In the genomic region with DNA sequence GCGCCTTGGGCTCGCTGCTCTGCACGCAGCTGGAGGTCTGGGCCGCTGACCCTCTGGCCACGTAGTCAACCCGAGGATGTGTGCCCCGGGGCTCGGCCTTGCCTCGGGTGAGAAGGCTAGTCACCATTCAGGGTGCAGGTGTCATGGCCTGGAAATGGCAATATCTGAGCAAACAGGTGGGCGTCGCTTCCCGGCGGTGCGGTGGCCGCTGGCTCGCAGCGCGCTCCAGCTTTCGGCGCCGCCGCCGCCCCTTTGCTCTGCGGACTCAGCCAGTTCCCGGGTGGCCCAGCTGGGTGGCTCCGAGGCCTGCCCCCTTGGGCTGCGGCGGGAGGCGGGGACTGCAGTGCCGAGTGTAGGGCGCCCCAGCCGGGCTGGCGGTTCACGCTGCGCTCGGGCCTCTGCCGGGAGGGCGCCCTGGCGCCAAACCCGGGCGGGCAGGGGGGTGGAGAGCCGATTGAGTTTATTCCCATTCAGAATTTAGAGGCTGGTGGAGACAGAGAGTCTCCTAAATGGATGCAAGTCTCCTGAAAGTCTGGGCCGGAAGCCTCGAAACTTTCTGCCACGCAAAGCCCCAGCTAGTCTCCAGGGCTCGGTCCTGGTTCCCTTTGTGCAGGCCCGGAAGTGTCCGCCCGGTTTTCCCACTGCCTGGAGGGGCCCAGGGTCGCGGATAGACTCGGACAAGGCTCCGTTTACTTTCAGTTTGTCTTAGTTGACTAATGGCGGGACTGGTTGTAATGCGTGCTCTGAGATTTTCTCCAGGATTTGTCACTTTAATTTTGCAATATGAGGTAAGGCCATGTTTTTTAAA, we compare ENCODE assay signal across 8 cellular contexts. TPM values are rescaled to one million over a fixed set of nuclear protein-coding genes. Genes with fewer than 3 reads are reported as not detected.
DNase-seq lines count a peak whose midpoint lies in the region; ATAC-seq and TF ChIP-seq lines count a peak whose summit lies in the region.

No MANE protein-coding gene starts in this region.

- no peaks in the 10 kb centered on the region for H3K79me2 ChIP-seq in Karpas-422 (ENCODE audit: low read length)

- no peak overlapping the region for H2BK120ac ChIP-seq in mesenchymal stem cell (ENCODE audit: low read depth, low read length)

- H3K36me3 ChIP-seq in Karpas-422 (ENCODE audit: insufficient read depth, low read length), result no peaks in the 10 kb centered on the region
- no peaks in the 10 kb centered on the region for H3K36me3 ChIP-seq in mesenchymal stem cell (ENCODE audit: control insufficient read depth in 1 of 2, insufficient read depth in 2 of 2, low read depth in 1 of 2, low read length in 2 of 2)

- H3K9me2 ChIP-seq in Karpas-422 (replicated peaks; ENCODE audit: insufficient read depth, low read length), result no peaks in the 10 kb centered on the region

- H3K9ac ChIP-seq in Karpas-422 (ENCODE audit: low read length) (peak overlapping the region; percentile 57), mesenchymal stem cell (ENCODE audit: low read length) (peak overlapping the region; percentile 86)

- DNase-seq in GM12864 (ENCODE audit: low read depth) (no peak), Karpas-422 (peak; percentile 71), coronary artery (ENCODE audit: low spot score) (no peak), mesenchymal stem cell (peak; percentile 52), NCI-H2171 (lab: John Stamatoyannopoulos, UW) (no peak)
- DNase-seq in stimulated activated CD4-positive, alpha-beta T cell treated with anti-CD3 and anti-CD28 coated beads, Interleukin-12 subunit alpha, Interleukin-12 subunit beta, amount 100 ng/mL, for 4 hours, result no peak
- no peak for DNase-seq in activated CD8-positive, alpha-beta memory T cell treated with anti-CD3 and anti-CD28 coated beads, Interleukin-2, amount 50 U/mL, for 48 hours

- H3K4me1 ChIP-seq in Karpas-422 (ENCODE audit: low read length), result peaks cover 40% of the 10 kb centered on the region
- H3K4me1 ChIP-seq in mesenchymal stem cell (ENCODE audit: control insufficient read depth, insufficient read depth, low read depth, low read length), result peaks cover 15% of the 10 kb centered on the region

- no peak for TF ChIP-seq CTCF in GM12864 (IDR thresholded peaks at IDR 0.05; ENCODE audit: low read depth, low read length, missing control alignments)
- TF ChIP-seq CTCF in coronary artery (IDR thresholded peaks at IDR 0.05), result no peak

- H3K4me2 ChIP-seq in Karpas-422 (ENCODE audit: low read depth, low read length, poor library complexity, severe bottlenecking), result peak overlapping the region; percentile 59
- H3K4me2 ChIP-seq in mesenchymal stem cell (ENCODE audit: low read length, poor library complexity, severe bottlenecking), result peak overlapping the region; percentile 95

- H4K8ac ChIP-seq in mesenchymal stem cell (ENCODE audit: low read length), result peak overlapping the region; percentile 48

- no peak overlapping the region for H2BK5ac ChIP-seq in mesenchymal stem cell (ENCODE audit: low read depth, low read length, poor library complexity, severe bottlenecking)

- no peak overlapping the region for H3K23ac ChIP-seq in mesenchymal stem cell (ENCODE audit: low read length in 2 of 2)

- peak; percentile 65 for ATAC-seq in GM21576 (IDR thresholded peaks at IDR 0.05; ENCODE audit: unreplicated experiment)

- peak overlapping the region; percentile 41 for H2BK15ac ChIP-seq in mesenchymal stem cell (ENCODE audit: low read depth, poor library complexity, severe bottlenecking)

- H3K4me3 ChIP-seq in GM12864 (ENCODE audit: low read depth, low read length) (peak overlapping the region; percentile 53), Karpas-422 (ENCODE audit: low read length) (peak overlapping the region; percentile 48), coronary artery (peak overlapping the region; percentile 76), mesenchymal stem cell (ENCODE audit: insufficient read depth in 1 of 2, low read depth in 1 of 2, low read length in 2 of 2) (peak overlapping the region; percentile 54 to 78)

- H3K18ac ChIP-seq in mesenchymal stem cell (ENCODE audit: low read depth in 1 of 2, low read length in 2 of 2), result peak overlapping the region; percentile 50 to 68

- no peak overlapping the region for H3K27ac ChIP-seq in Karpas-422 (ENCODE audit: low read length)
- H3K27ac ChIP-seq in coronary artery, result no peak overlapping the region
- no peak overlapping the region for H3K27ac ChIP-seq in mesenchymal stem cell (ENCODE audit: low read length, poor library complexity, severe bottlenecking)

- H3K9me3 ChIP-seq in Karpas-422 (ENCODE audit: low read length), result no peaks in the 10 kb centered on the region
- H3K9me3 ChIP-seq in mesenchymal stem cell (ENCODE audit: control insufficient read depth, low read length), result no peaks in the 10 kb centered on the region

- H2AK5ac ChIP-seq in mesenchymal stem cell (ENCODE audit: low read length, severe bottlenecking), result no peak overlapping the region

- peak overlapping the region in 1 of 2 experiments; percentile 34 for H2BK12ac ChIP-seq in mesenchymal stem cell (ENCODE audit: low read length in 2 of 2)

- H3K79me1 ChIP-seq in mesenchymal stem cell (replicated peaks; ENCODE audit: low read length, poor library complexity, severe bottlenecking), result no peaks in the 10 kb centered on the region

- H3K27me3 ChIP-seq in Karpas-422 (ENCODE audit: low read length) (no peaks in the 10 kb centered on the region), mesenchymal stem cell (ENCODE audit: control insufficient read depth in 1 of 2, insufficient read depth in 1 of 2, low read length in 2 of 2) (peaks cover 47 to 48% of the 10 kb centered on the region in 2 experiments)

- no peak overlapping the region for H3K4ac ChIP-seq in mesenchymal stem cell (ENCODE audit: low read depth in 1 of 2, low read length in 2 of 2)

- WGBS in mesenchymal stem cell, result 2% methylated on average over 47 of the region's 55 CpGs

- H4K20me1 ChIP-seq in Karpas-422 (ENCODE audit: insufficient read depth, low read depth, low read length), result no peaks in the 10 kb centered on the region

- H4K91ac ChIP-seq in mesenchymal stem cell (ENCODE audit: low read length), result no peak overlapping the region

- H3K14ac ChIP-seq in mesenchymal stem cell (ENCODE audit: low read length in 2 of 2), result peak overlapping the region in 1 of 2 experiments; percentile 86

- H2AFZ ChIP-seq in Karpas-422 (ENCODE audit: low read length) (peak overlapping the region; percentile 82), mesenchymal stem cell (ENCODE audit: low read depth, low read length) (peak overlapping the region; percentile 74)

RNA-seq across cellular contexts. Expression of gene TFAP2A, which starts 11.3 kb away (rescaled TPM):
- total RNA-seq in Karpas-422 (2014; rRNA removed; shearing (Covaris generic); ENCODE audit: low replicate concordance), result 0.22 and 0.34 TPM in 2 replicates
- polyA plus RNA-seq in mesenchymal stem cell (2013, experiment 1 of 2), result 0.17 TPM
- 0.21 TPM for polyA plus RNA-seq in mesenchymal stem cell (2013, experiment 2 of 2)

Comparison
In these comparisons a context has a peak if more than half of its experiments do, and no peak if none do; other contexts are left out.
1. DNase-seq: peak in Karpas-422 (single experiment) and mesenchymal stem cell (single experiment); none in GM12864 (single experiment), coronary artery (single experiment), stimulated activated CD4-positive, alpha-beta T cell treated with anti-CD3 and anti-CD28 coated beads, Interleukin-12 subunit alpha, Interleukin-12 subunit beta, amount 100 ng/mL, for 4 hours (single experiment), NCI-H2171 (single experiment) and activated CD8-positive, alpha-beta memory T cell treated with anti-CD3 and anti-CD28 coated beads, Interleukin-2, amount 50 U/mL, for 48 hours (single experiment).
2. Peak in every context shown above with its lines, with median percentiles within 50 percentile points of each other: H3K4me3 ChIP-seq.